Comparison of ENCODE assay signal across 8 cellular contexts in genomic region chr12:104381721-104382480, GRCh38.
A peak's percentile ranks its signal among the peaks of the same experiment; 100 is the strongest.
DNase-seq lines count a peak whose midpoint lies in the region; ATAC-seq and TF ChIP-seq lines count a peak whose summit lies in the region.

No MANE protein-coding gene starts in this region.

- H3K9me3 ChIP-seq in BE2C, result no peaks in the 10 kb centered on the region; the same call in 1 of the 2 replicates
- no peaks in the 10 kb centered on the region for H3K9me3 ChIP-seq in aorta (ENCODE audit: control insufficient read depth, low read length)

- H3K4me3 ChIP-seq in BE2C (ENCODE audit: low read depth, low read length) (no peak overlapping the region), aorta (ENCODE audit: low read length in 2 of 2) (no peak overlapping the region)

- H3K27ac ChIP-seq in aorta (ENCODE audit: low read depth in 1 of 2, low read length in 2 of 2), result no peak overlapping the region

- H3K36me3 Mint-ChIP-seq in activated naive CD8-positive, alpha-beta T cell treated with anti-CD3 and anti-CD28 coated beads, Interleukin-2, amount 50 U/mL, for 24 hours (ENCODE audit: low read depth), result no peaks in the 10 kb centered on the region

- H3K36me3 ChIP-seq in BE2C, result no peaks in the 10 kb centered on the region
- no peaks in the 10 kb centered on the region for H3K36me3 ChIP-seq in aorta (ENCODE audit: control insufficient read depth in 1 of 2, insufficient read depth in 2 of 2, low read length in 1 of 2)

- H3K4me3 Mint-ChIP-seq in activated naive CD8-positive, alpha-beta T cell treated with anti-CD3 and anti-CD28 coated beads, Interleukin-2, amount 50 U/mL, for 24 hours, result no peak overlapping the region

- H3K4me1 ChIP-seq in BE2C, result no peaks in the 10 kb centered on the region
- no peaks in the 10 kb centered on the region for H3K4me1 ChIP-seq in aorta (ENCODE audit: control insufficient read depth in 1 of 2, insufficient read depth in 2 of 2, low read length in 2 of 2)

- H3K4me1 Mint-ChIP-seq in activated naive CD8-positive, alpha-beta T cell treated with anti-CD3 and anti-CD28 coated beads, Interleukin-2, amount 50 U/mL, for 24 hours, result peaks cover 8% of the 10 kb centered on the region

- peaks cover 4% of the 10 kb centered on the region for H3K9me3 Mint-ChIP-seq in activated naive CD8-positive, alpha-beta T cell treated with anti-CD3 and anti-CD28 coated beads, Interleukin-2, amount 50 U/mL, for 24 hours

- ATAC-seq in GM19452 (IDR thresholded peaks at IDR 0.05; ENCODE audit: unreplicated experiment), result peak; percentile 64
- ATAC-seq in activated naive CD8-positive, alpha-beta T cell treated with anti-CD3 and anti-CD28 coated beads, Interleukin-2, amount 50 U/mL, for 24 hours, result peak; percentile 76
- ATAC-seq in left cardiac atrium, result peak; percentile 89 to 91
- peak; percentile 91 for ATAC-seq in aorta (ENCODE audit: low FRiP score)

- H3K27me3 Mint-ChIP-seq in activated naive CD8-positive, alpha-beta T cell treated with anti-CD3 and anti-CD28 coated beads, Interleukin-2, amount 50 U/mL, for 24 hours, result peaks cover 9% of the 10 kb centered on the region

- H3K27ac Mint-ChIP-seq in activated naive CD8-positive, alpha-beta T cell treated with anti-CD3 and anti-CD28 coated beads, Interleukin-2, amount 50 U/mL, for 24 hours, result no peak overlapping the region

- 20 to 24% methylated on average over 18 of the region's 18 CpGs for WGBS in aorta, 2 donors

- DNase-seq in BE2C (peak; percentile 78), NCI-H1105 treated with DMSO at 0.1 percent for 48 hours (lab: John Stamatoyannopoulos, UW) (peak; percentile 78), SW480 (ENCODE audit: low spot score) (peak; percentile 75), left cardiac atrium (peak; percentile 76), putamen (ENCODE audit: low spot score) (peak; percentile 67), aorta (peak; percentile 78 to 90)
- peak; percentile 82 for DNase-seq in activated naive CD8-positive, alpha-beta T cell treated with anti-CD3 and anti-CD28 coated beads, Interleukin-2, amount 50 U/mL, for 24 hours

- TF ChIP-seq CTCF in BE2C (IDR thresholded peaks at IDR 0.05; ENCODE audit: low read depth, low read length), result peak; percentile 99

- H3K27me3 ChIP-seq in BE2C, result no peaks in the 10 kb centered on the region
- H3K27me3 ChIP-seq in aorta (ENCODE audit: control insufficient read depth in 1 of 2, insufficient read depth in 2 of 2, low read length in 1 of 2), result no peaks in the 10 kb centered on the region

- intact Hi-C loops in left cardiac atrium (cut with DNase I) (loop anchor here (2.0 to 5.0 kb wide), 2 partner anchors 495 to 671 kb away; no protein-coding TSS in a partner anchor), aorta (cut with DNase I) (loop anchor here (2.0 to 5.0 kb wide), 5 partner anchors 75 to 671 kb away; partner anchors contain the start of gene CHST11 (in 1 of the 2))
